Comparison of ENCODE assay signal across 14 cellular contexts in the genomic region with DNA sequence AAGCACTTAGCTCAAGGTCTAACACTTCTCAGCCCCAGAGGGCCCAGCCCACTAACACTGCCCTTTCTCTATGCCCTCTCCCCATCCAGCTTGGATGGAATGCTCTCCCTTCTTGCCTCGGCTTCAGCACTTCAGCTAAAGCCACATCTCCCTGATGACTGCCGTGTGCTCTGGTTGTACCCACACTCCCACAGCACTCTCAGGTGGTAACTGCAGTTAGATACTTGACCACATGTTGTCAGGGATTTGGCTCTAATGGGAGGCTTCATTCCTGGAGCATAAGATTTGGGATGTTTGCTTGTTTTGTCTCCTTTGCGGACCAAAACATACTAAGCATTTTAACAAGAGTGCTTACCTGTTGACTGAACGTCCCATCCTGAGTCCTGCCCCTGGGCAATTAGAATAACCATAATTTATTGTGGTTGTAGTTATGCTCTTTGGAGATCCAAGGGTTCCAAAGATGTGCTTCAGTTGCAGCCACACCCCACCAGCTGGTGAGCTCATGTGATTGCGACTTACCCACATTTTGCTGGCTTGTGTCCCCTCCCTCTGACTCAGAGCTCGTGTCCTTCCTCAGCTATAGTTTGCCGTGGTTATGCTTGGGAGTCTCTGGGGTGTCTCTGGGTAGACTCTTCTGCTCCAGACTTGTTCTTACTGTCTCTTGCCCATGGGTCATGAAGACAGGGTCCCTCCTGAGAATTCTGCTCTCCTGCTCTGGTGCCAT. TPM values are rescaled to one million over a fixed set of nuclear protein-coding genes. Genes with fewer than 3 reads are reported as not detected.
DNase-seq lines count a peak whose midpoint lies in the region; ATAC-seq, FAIRE-seq and TF ChIP-seq lines count a peak whose summit lies in the region.
"Had no signal": no experiment of that assay in that cellular context is flagged by ENCODE, and none has a peak within 500 bp of the region (broad histone marks: within the 10 kb centered on the region; RNA-seq: fewer than 3 reads in every experiment).

No MANE protein-coding gene starts in this region.

- H3K56ac ChIP-seq in H1 (replicated peaks; ENCODE audit: insufficient read length, low read depth, low read length): no peak overlapping the region

- ATAC-seq in HG02623 (IDR thresholded peaks at IDR 0.05; ENCODE audit: unreplicated experiment) (no peak), GM19463 (IDR thresholded peaks at IDR 0.05; ENCODE audit: unreplicated experiment) (no peak)

- no peaks in the 10 kb centered on the region for H3K23me2 ChIP-seq in H1 (ENCODE audit: low read depth, low read length)

- no peaks in the 10 kb centered on the region for H3K79me1 ChIP-seq in H1 (ENCODE audit: low read depth, low read length)

- POLR2A ChIA-PET in H1 (lab: Charles Lee; ENCODE audit: partially characterized antibody): interaction anchor here (0.7 to 1.3 kb wide), 3 partner anchors 10 to 18 kb away, joined by 3 to 4 read pairs (median 4); no protein-coding TSS in a partner anchor

- DNase-seq in GM04504 (ENCODE audit: low read depth) (peak; percentile 70), NCI-H187 treated with DMSO at 0.1 percent for 48 hours (lab: John Stamatoyannopoulos, UW) (peak; percentile 99), H1 (ENCODE audit: low read depth in 1 of 2, low spot score in 2 of 2) (no peak), skeletal muscle cell (ENCODE audit: low read depth) (peak; percentile 41), T-helper 9 cell (no peak)
- DNase-seq: activated CD4-positive, CD25-positive, alpha-beta regulatory T cell treated with anti-CD3 and anti-CD28 coated beads, Interleukin-2, amount 50 U/mL, for 72 hours; activated effector memory CD4-positive, alpha-beta T cell treated with Interleukin-2 at 50 U/mL for 16 hours; DMS153; SK-N-SH had no signal

- peaks cover 0 to 6% (median 6%) of the 10 kb centered on the region in 4 experiments; a peak in 5 of 7 replicates for H3K4me1 ChIP-seq in H1 (replicated peaks in 1 of 4; ENCODE audit: control insufficient read depth in 3 of 4, insufficient read depth in 4 of 4, low read length in 3 of 4)
- H3K4me1 ChIP-seq: esophagus muscularis mucosa had no signal

- H4K91ac ChIP-seq in H1 (replicated peaks; ENCODE audit: insufficient read length, low read length): no peak overlapping the region

- FAIRE-seq in H1 (lab: Jason Lieb, UNC): no peak

- H2BK15ac ChIP-seq in H1 (ENCODE audit: low read length): 0 out of 2 replicates have a peak overlapping the region, but pooled peaks have one; percentile 61

- no peak for TF ChIP-seq CTCF in H1 (IDR thresholded peaks at IDR 0.05; ENCODE audit: control extremely low read depth in 1 of 3, insufficient read depth in 1 of 3, low read depth in 1 of 3, low read length in 3 of 3)

- no peak overlapping the region for H3K4ac ChIP-seq in H1 (replicated peaks; ENCODE audit: insufficient read length, low read depth, low read length)

- no peak overlapping the region for H3K27ac ChIP-seq in H1 (ENCODE audit: low read depth, low read length)
- H3K27ac ChIP-seq: esophagus muscularis mucosa had no signal

- TF ChIP-seq EP300 in H1 (IDR thresholded peaks at IDR 0.05; ENCODE audit: borderline replicate concordance in 1 of 2, low read depth in 2 of 2, low read length in 2 of 2): no peak

- 92% methylated on average over 7 of the region's 7 CpGs; no CpG with 5 or more reads in 1 of the 2 experiments for WGBS in H1 (ENCODE audit: extremely low coverage in 1 of 2, insufficient coverage in 1 of 2, insufficient read length in 1 of 2, insufficient replicate concordance in 2 of 2, low coverage in 1 of 2, low lambda C conversion rate in 2 of 2, missing lambda C conversion rate in 1 of 2), 2 experiments

- no peak overlapping the region for H2BK120ac ChIP-seq in H1 (replicated peaks; ENCODE audit: low read depth, low read length)

- no peak overlapping the region for H2AK5ac ChIP-seq in H1 (ENCODE audit: low read depth, low read length)

- H3K79me2 ChIP-seq in H1 (ENCODE audit: control insufficient read depth in 1 of 2, insufficient read depth in 2 of 2, low read length in 2 of 2): no peaks in the 10 kb centered on the region

- H3K18ac ChIP-seq in H1 (ENCODE audit: extremely low read depth, low read length): no peak overlapping the region

- no peak overlapping the region for H4K8ac ChIP-seq in H1 (ENCODE audit: extremely low read depth, insufficient read depth, low read length)

- no peaks in the 10 kb centered on the region for H3K36me3 ChIP-seq in H1 (ENCODE audit: control insufficient read depth in 2 of 4, insufficient read depth in 4 of 4, low read length in 3 of 4)
- H3K36me3 ChIP-seq: esophagus muscularis mucosa had no signal

- H4K5ac ChIP-seq in H1 (ENCODE audit: insufficient read length, low read depth, low read length): no peak overlapping the region

- H2BK5ac ChIP-seq in H1 (ENCODE audit: low read depth, low read length): no peak overlapping the region

- H3K14ac ChIP-seq in H1 (ENCODE audit: insufficient read length): no peak overlapping the region

- H3K23ac ChIP-seq in H1 (ENCODE audit: insufficient read length): no peak overlapping the region

- H3K4me3 ChIP-seq in H1 (ENCODE audit: extremely low read depth in 1 of 4, insufficient read depth in 2 of 4, low read depth in 3 of 4, low read length in 4 of 4) (no peak overlapping the region), skeletal muscle cell (ENCODE audit: low read depth, low read length) (no peak overlapping the region)
- H3K4me3 ChIP-seq: esophagus muscularis mucosa had no signal

- TF ChIP-seq RAD21 in H1 (IDR thresholded peaks at IDR 0.05 in 1 of 2, conservative IDR thresholded peaks at IDR 0.05 in 1 of 2; ENCODE audit: low read depth in 2 of 2, low read length in 2 of 2): no peak

- no peak overlapping the region for H3K9ac ChIP-seq in H1 (replicated peaks in 1 of 4; ENCODE audit: extremely low read depth in 1 of 4, low read depth in 3 of 4, low read length in 3 of 4)
- H3K9ac ChIP-seq: SK-N-SH had no signal

- CTCF ChIA-PET in H1 (lab: Charles Lee; ENCODE audit: partially characterized antibody): interaction anchor here (0.9 to 6.9 kb wide), 15 partner anchors 10 to 163 kb away, joined by 3 to 55 read pairs (median 5); a partner anchor contains a TSS

- no peak overlapping the region for H2BK20ac ChIP-seq in H1 (ENCODE audit: low read length)

- H2BK12ac ChIP-seq in H1 (ENCODE audit: low read depth, low read length): 0 out of 2 replicates have a peak overlapping the region, but pooled peaks have one; percentile 50

- no peak for TF ChIP-seq POLR2A in H1 (IDR thresholded peaks at IDR 0.05; ENCODE audit: control extremely low read depth in 1 of 2, low read depth in 2 of 2, low read length in 2 of 2)

- H3K27me3 ChIP-seq in H1 (replicated peaks in 1 of 4; ENCODE audit: control insufficient read depth in 3 of 4, extremely low read depth in 1 of 4, insufficient read depth in 3 of 4, low read length in 3 of 4): peaks cover 0 to 2% (median 0%) of the 10 kb centered on the region in 4 experiments; a peak in 2 of 7 replicates

- no peak overlapping the region for H3K4me2 ChIP-seq in H1 (ENCODE audit: insufficient read depth in 1 of 2, low read depth in 2 of 2, low read length in 2 of 2)
- H3K4me2 ChIP-seq: SK-N-SH had no signal

- H2AFZ ChIP-seq in H1 (ENCODE audit: low read length): no peak overlapping the region

- no peaks in the 10 kb centered on the region for H4K20me1 ChIP-seq in H1 (replicated peaks in 1 of 2; ENCODE audit: control insufficient read depth in 1 of 2, insufficient read depth in 2 of 2, low read length in 2 of 2)

- no peaks in the 10 kb centered on the region for H3K9me3 ChIP-seq in H1 (ENCODE audit: insufficient read depth in 2 of 2, low read depth in 1 of 2, low read length in 1 of 2)
- H3K9me3 ChIP-seq: esophagus muscularis mucosa, SK-N-SH had no signal

TF ChIP-seq in H1, 55 proteins besides CTCF, POLR2A, EP300 and RAD21 (continues in another document):
- TF ChIP-seq, protein P1, sequence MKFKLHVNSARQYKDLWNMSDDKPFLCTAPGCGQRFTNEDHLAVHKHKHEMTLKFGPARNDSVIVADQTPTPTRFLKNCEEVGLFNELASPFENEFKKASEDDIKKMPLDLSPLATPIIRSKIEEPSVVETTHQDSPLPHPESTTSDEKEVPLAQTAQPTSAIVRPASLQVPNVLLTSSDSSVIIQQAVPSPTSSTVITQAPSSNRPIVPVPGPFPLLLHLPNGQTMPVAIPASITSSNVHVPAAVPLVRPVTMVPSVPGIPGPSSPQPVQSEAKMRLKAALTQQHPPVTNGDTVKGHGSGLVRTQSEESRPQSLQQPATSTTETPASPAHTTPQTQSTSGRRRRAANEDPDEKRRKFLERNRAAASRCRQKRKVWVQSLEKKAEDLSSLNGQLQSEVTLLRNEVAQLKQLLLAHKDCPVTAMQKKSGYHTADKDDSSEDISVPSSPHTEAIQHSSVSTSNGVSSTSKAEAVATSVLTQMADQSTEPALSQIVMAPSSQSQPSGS (IDR thresholded peaks at IDR 0.05; ENCODE audit: low read length): no peak
- TF ChIP-seq JUND (IDR thresholded peaks at IDR 0.05; ENCODE audit: low read length) (no peak), ZNF274 (IDR thresholded peaks at IDR 0.05; ENCODE audit: borderline replicate concordance, extremely low read depth, low read length) (no peak), SUZ12 (IDR thresholded peaks at IDR 0.05; ENCODE audit: low read length) (no peak), KDM4A (IDR thresholded peaks at IDR 0.05; ENCODE audit: low read depth, low read length, severe bottlenecking) (no peak)

RNA-seq across cellular contexts. Expression of a gene that starts 7.7 kb away (rescaled TPM):
- total RNA-seq in H1 (2021; fragmentation: NEBNext Ultra II Directional; extraction: Animal tissue kit (Norgen Biotek cat#: 25700)): not detected in 2 replicates
- 0.03 TPM in 1 of 2 replicates, not detected in the other for polyA plus RNA-seq in H1 (2011; rRNA removed)
- polyA plus RNA-seq in H1 (2011; cell fraction: cytosol; rRNA removed): 0.04 TPM
- 0.07 TPM for polyA plus RNA-seq in H1 (2011; cell fraction: nucleus; rRNA removed)
- 0.09 TPM in 1 of 4 replicates, not detected in the others for polyA plus RNA-seq in H1 (2012, experiment 1 of 2)
- polyA plus RNA-seq in H1 (2012, experiment 2 of 2): not detected
- polyA plus RNA-seq in H1 (2013, experiment 1 of 2): 0.08 TPM
- polyA plus RNA-seq in H1 (2013, experiment 2 of 2): 0.02 TPM
- polyA minus RNA-seq in H1 (2011; rRNA and poly(A)+ RNA removed): 0.02 TPM in 1 of 2 replicates, not detected in the other
- not detected for polyA minus RNA-seq in H1 (2011; cell fraction: cytosol; rRNA and poly(A)+ RNA removed)
- not detected for polyA minus RNA-seq in H1 (2011; cell fraction: nucleus; rRNA and poly(A)+ RNA removed)
- total RNA-seq: subcutaneous adipose tissue had no signal
- polyA plus RNA-seq: SK-N-SH had no signal

RNA-seq across cellular contexts. Expression of a gene that starts 52.2 kb away (rescaled TPM):
- not detected in 2 replicates for total RNA-seq in H1 (2021; fragmentation: NEBNext Ultra II Directional; extraction: Animal tissue kit (Norgen Biotek cat#: 25700))
- 0.05 and 0.06 TPM in 2 replicates for polyA plus RNA-seq in H1 (2011; rRNA removed)
- 0.04 TPM for polyA plus RNA-seq in H1 (2011; cell fraction: cytosol; rRNA removed)
- 0.06 TPM for polyA plus RNA-seq in H1 (2011; cell fraction: nucleus; rRNA removed)
- polyA plus RNA-seq in H1 (2012, experiment 1 of 2): not detected in 4 replicates
- polyA plus RNA-seq in H1 (2012, experiment 2 of 2): 0.07 TPM
- not detected for polyA plus RNA-seq in H1 (2013, experiment 1 of 2)
- not detected for polyA plus RNA-seq in H1 (2013, experiment 2 of 2)
- 0.17 TPM in 1 of 2 replicates, not detected in the other for polyA minus RNA-seq in H1 (2011; rRNA and poly(A)+ RNA removed)
- polyA minus RNA-seq in H1 (2011; cell fraction: cytosol; rRNA and poly(A)+ RNA removed): not detected
- polyA minus RNA-seq in H1 (2011; cell fraction: nucleus; rRNA and poly(A)+ RNA removed): not detected
- total RNA-seq: NCI-H460 had no signal

Comparison
In these comparisons a context has a peak if more than half of its experiments do, and no peak if none do; other contexts are left out.
1. DNase-seq: peak in GM04504 (single experiment), NCI-H187 treated with DMSO at 0.1 percent for 48 hours (single experiment) and skeletal muscle cell (single experiment); none in H1 (0 of 2) and T-helper 9 cell (single experiment).